In the genomic region with DNA sequence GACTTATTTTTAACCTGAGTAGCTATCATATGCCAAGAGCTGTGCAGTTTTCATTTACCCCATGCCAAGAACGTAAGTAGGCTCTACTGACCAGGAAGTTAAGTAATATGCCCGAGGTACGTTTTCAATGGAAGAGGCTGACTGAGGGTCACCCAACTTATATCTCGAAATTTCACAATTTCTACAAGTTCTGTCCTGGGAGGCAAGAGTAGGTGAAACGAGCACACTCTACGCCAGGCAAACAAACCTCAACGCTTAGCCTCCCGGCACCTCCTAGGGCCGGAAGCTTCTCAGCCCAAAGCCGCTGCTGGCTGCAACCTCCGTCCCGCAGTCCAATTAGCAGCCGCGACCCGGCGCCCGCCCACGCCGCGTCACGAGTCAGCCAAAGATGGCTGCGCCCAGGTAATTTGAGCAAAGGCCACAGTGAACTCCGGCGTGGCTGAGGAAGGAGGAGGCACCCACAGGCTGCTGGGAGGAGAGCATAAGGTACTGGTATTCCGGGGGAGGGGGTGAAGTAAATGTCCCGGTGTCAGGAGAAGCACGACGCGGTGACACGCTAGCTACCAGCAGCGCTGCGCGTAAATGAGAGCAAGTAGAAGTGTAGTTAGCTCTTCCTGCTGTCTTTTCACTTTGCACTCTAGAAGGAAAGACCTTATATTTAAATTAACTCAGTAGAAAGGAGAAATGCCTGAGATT, we compare ENCODE assay signal across 8 cellular contexts. TPM values are rescaled to one million over a fixed set of nuclear protein-coding genes. Genes with fewer than 3 reads are reported as not detected.
A peak's percentile ranks its signal among the peaks of the same experiment; 100 is the strongest.
DNase-seq lines count a peak whose midpoint lies in the region; ATAC-seq and TF ChIP-seq lines count a peak whose summit lies in the region.

A gene (plus strand): TSS at position 364 of the 696 bp plus-strand sequence. CDS start 2,289 bp downstream, outside the sequence.

- H3K9ac ChIP-seq in SK-N-SH (peak within 1 kb of the TSS; percentile 79), neuronal stem cell (ENCODE audit: low read depth, low read length, poor library complexity) (no peak within 1 kb of the TSS)

- H2AK5ac ChIP-seq in neuronal stem cell (ENCODE audit: low read depth, low read length), result no peak within 1 kb of the TSS

- WGBS in SK-N-SH (ENCODE audit: low lambda C conversion rate), result 3% methylated on average over 31 of the region's 33 CpGs
- WGBS in gastroesophageal sphincter (ENCODE audit: low coverage in 1 of 2), 2 donors, result 0 to 1% methylated on average over 9 to 13 of the region's 33 CpGs
- no CpG with 5 or more reads among the region's 33 CpGs for WGBS in neuronal stem cell (ENCODE audit: extremely low coverage in 2 of 2, insufficient read length in 2 of 2, insufficient replicate concordance in 1 of 2), 2 donors

- H3K4ac ChIP-seq in neuronal stem cell (ENCODE audit: low read length), result no peak within 1 kb of the TSS

- H4K8ac ChIP-seq in neuronal stem cell (ENCODE audit: low read depth, low read length), result no peak within 1 kb of the TSS

- H2AFZ ChIP-seq in SK-N-SH (ENCODE audit: low read depth), result peak within 1 kb of the TSS; percentile 77
- peak within 1 kb of the TSS; percentile 84 for H2AFZ ChIP-seq in neuronal stem cell (ENCODE audit: low read length)

- CTCF ChIA-PET in SK-N-SH (lab: Yijun Ruan, JAX), result interaction anchor here (0.5 to 1.7 kb wide), 5 partner anchors 10 to 29 kb away, joined by 3 to 6 read pairs (median 3); no protein-coding TSS in a partner anchor

- peak within 1 kb of the TSS; percentile 76 for H2BK120ac ChIP-seq in neuronal stem cell (ENCODE audit: low read depth, low read length)

- H3K18ac ChIP-seq in neuronal stem cell (ENCODE audit: low read length), result peak within 1 kb of the TSS; percentile 69

- peaks cover 12% of the 10 kb centered on the region for H3F3A ChIP-seq in SK-N-SH (replicated peaks; ENCODE audit: insufficient read depth)

- H3K36me3 ChIP-seq in SK-N-SH (replicated peaks in 1 of 2; ENCODE audit: control insufficient read depth in 1 of 2, insufficient read depth in 2 of 2, low read length in 1 of 2) (peaks cover 0 to 12% of the 10 kb centered on the region in 2 experiments), gastroesophageal sphincter (peaks cover 0 to 12% of the 10 kb centered on the region in 2 donors), neuronal stem cell (replicated peaks in 1 of 2; ENCODE audit: control insufficient read depth in 2 of 2, insufficient read depth in 2 of 2, low read length in 2 of 2) (peaks cover 3 to 22% of the 10 kb centered on the region in 2 donors)

- DNase-seq in NCI-H1048 (lab: John Stamatoyannopoulos, UW) (peak; percentile 76), SK-N-SH (peak; percentile 84), neuronal stem cell (ENCODE audit: low spot score) (peak; percentile 78)
- DNase-seq in activated naive CD4-positive, alpha-beta T cell treated with anti-CD3 and anti-CD28 coated beads, Interleukin-2, amount 50 U/mL, for 16 hours, result peak; percentile 94

- no peak within 1 kb of the TSS for H2BK5ac ChIP-seq in neuronal stem cell (ENCODE audit: low read length)

- no peak within 1 kb of the TSS for H2BK12ac ChIP-seq in neuronal stem cell (ENCODE audit: low read length)

- no peak within 1 kb of the TSS for H2BK15ac ChIP-seq in neuronal stem cell (ENCODE audit: low read length)

- peak within 1 kb of the TSS; percentile 81 for H3K4me3 ChIP-seq in GM08714 (ENCODE audit: low read length)
- peak within 1 kb of the TSS; percentile 75 to 91 for H3K4me3 ChIP-seq in SK-N-SH (ENCODE audit: low read depth in 2 of 2, low read length in 1 of 2)
- H3K4me3 ChIP-seq in gastroesophageal sphincter, result peak within 1 kb of the TSS; percentile 61 to 96
- peak within 1 kb of the TSS; percentile 68 to 98 for H3K4me3 ChIP-seq in neuronal stem cell (ENCODE audit: low read length in 2 of 2)

- H3K9me2 ChIP-seq in SK-N-SH, result no peaks in the 10 kb centered on the region

- no peak within 1 kb of the TSS for H3K14ac ChIP-seq in neuronal stem cell (ENCODE audit: low read length)

- peaks cover 24% of the 10 kb centered on the region for H3K79me2 ChIP-seq in SK-N-SH (ENCODE audit: insufficient read depth)

- H3K27ac ChIP-seq in SK-N-SH (ENCODE audit: low read depth in 2 of 2, low read length in 1 of 2), result peak within 1 kb of the TSS; percentile 61 to 88
- H3K27ac ChIP-seq in gastroesophageal sphincter, result peak within 1 kb of the TSS; percentile 78 to 87 (median 84)
- peak within 1 kb of the TSS; percentile 65 for H3K27ac ChIP-seq in neuronal stem cell (replicated peaks; ENCODE audit: low read length)

- H3K27me3 ChIP-seq in SK-N-SH (ENCODE audit: insufficient read depth), result no peaks in the 10 kb centered on the region
- H3K27me3 ChIP-seq in gastroesophageal sphincter, result no peaks in the 10 kb centered on the region
- H3K27me3 ChIP-seq in neuronal stem cell (ENCODE audit: control insufficient read depth in 3 of 3, insufficient read depth in 3 of 3, low read depth in 1 of 3, low read length in 3 of 3), result no peaks in the 10 kb centered on the region

- no peak; the same call in 1 of the 2 replicates for TF ChIP-seq RAD21 in SK-N-SH (IDR thresholded peaks at IDR 0.05; ENCODE audit: low read length)

- no peaks in the 10 kb centered on the region for H4K20me1 ChIP-seq in SK-N-SH (ENCODE audit: insufficient read depth)

- TF ChIP-seq POLR2A in gastroesophageal sphincter (IDR thresholded peaks at IDR 0.05), result peak; percentile 47 to 60

- H3K9me3 ChIP-seq in SK-N-SH (no peaks in the 10 kb centered on the region), gastroesophageal sphincter (no peaks in the 10 kb centered on the region), neuronal stem cell (replicated peaks in 1 of 2; ENCODE audit: control insufficient read depth in 2 of 2, insufficient read depth in 1 of 2, low read depth in 1 of 2, low read length in 2 of 2) (no peaks in the 10 kb centered on the region)

- H3K4me2 ChIP-seq in SK-N-SH (peak within 1 kb of the TSS; percentile 65), neuronal stem cell (ENCODE audit: insufficient read depth, low read length, poor library complexity, severe bottlenecking) (peak within 1 kb of the TSS; percentile 65)

- H3K4me1 ChIP-seq in SK-N-SH (ENCODE audit: control insufficient read depth in 1 of 2, insufficient read depth in 2 of 2, low read depth in 1 of 2, low read length in 1 of 2), result peaks cover 7 to 17% of the 10 kb centered on the region in 2 experiments; a peak in 3 of 4 replicates
- peaks cover 0 to 25% (median 9%) of the 10 kb centered on the region in 3 donors for H3K4me1 ChIP-seq in gastroesophageal sphincter
- H3K4me1 ChIP-seq in neuronal stem cell (ENCODE audit: control insufficient read depth in 2 of 2, insufficient read depth in 1 of 2, low read depth in 1 of 2, low read length in 2 of 2), result peaks cover 0 to 2% of the 10 kb centered on the region in 2 donors

- no peak within 1 kb of the TSS for H4K91ac ChIP-seq in neuronal stem cell (ENCODE audit: low read depth, low read length, poor library complexity)

- H3K79me1 ChIP-seq in neuronal stem cell (ENCODE audit: low read depth, low read length), result no peaks in the 10 kb centered on the region

- TF ChIP-seq EP300 in SK-N-SH (IDR thresholded peaks at IDR 0.05; ENCODE audit: borderline replicate concordance in 1 of 2, low read depth in 1 of 2, low read length in 1 of 2) (0 out of 4 replicates have a peak, but pooled peaks of 1 of the 2 experiments have one; percentile 8), gastroesophageal sphincter (IDR thresholded peaks at IDR 0.05) (no peak)

- POLR2A ChIA-PET in SK-N-SH (lab: Yijun Ruan, JAX), result interaction anchor here (1.3 to 2.2 kb wide), 5 partner anchors 10 to 38 kb away, joined by 4 to 23 read pairs (median 9); a partner anchor contains a TSS

- ATAC-seq in HG02588 (IDR thresholded peaks at IDR 0.05; ENCODE audit: unreplicated experiment) (peak; percentile 100), gastroesophageal sphincter (peak; percentile 98)

- TF ChIP-seq CTCF in SK-N-SH (IDR thresholded peaks at IDR 0.05) (no peak), gastroesophageal sphincter (IDR thresholded peaks at IDR 0.05) (no peak), subcutaneous adipose tissue (IDR thresholded peaks at IDR 0.05; ENCODE audit: low read depth) (no peak)

- H3K23ac ChIP-seq in neuronal stem cell (ENCODE audit: low read depth, low read length, poor library complexity), result peak within 1 kb of the TSS; percentile 17

TF ChIP-seq in SK-N-SH, 30 proteins besides CTCF, POLR2A, EP300 and RAD21 (continues in another document):
- TF ChIP-seq JUND (IDR thresholded peaks at IDR 0.05) (no peak), TEAD4 (IDR thresholded peaks at IDR 0.05; ENCODE audit: borderline replicate concordance, insufficient read depth) (no peak), FOXJ3 (CRISPR knock-in tag; IDR thresholded peaks at IDR 0.05) (no peak), CHD2 (IDR thresholded peaks at IDR 0.05; ENCODE audit: low read length, partially characterized antibody) (peak; percentile 73), POLR2AphosphoS5 (IDR thresholded peaks at IDR 0.05; ENCODE audit: low read depth, low read length) (peak; percentile 95), NRF1 (IDR thresholded peaks at IDR 0.05; ENCODE audit: low read depth, low read length) (no peak), RXRA (IDR thresholded peaks at IDR 0.05; ENCODE audit: borderline replicate concordance, low read depth) (no peak), SMC3 (IDR thresholded peaks at IDR 0.05; ENCODE audit: low read depth, low read length) (no peak), TCF12 (IDR thresholded peaks at IDR 0.05) (no peak), FOSL2 (IDR thresholded peaks at IDR 0.05; ENCODE audit: borderline replicate concordance, low read depth) (no peak), SIN3A (IDR thresholded peaks at IDR 0.05; ENCODE audit: borderline replicate concordance, low read depth, low read length) (peak; percentile 81)
- TF ChIP-seq, protein P1, sequence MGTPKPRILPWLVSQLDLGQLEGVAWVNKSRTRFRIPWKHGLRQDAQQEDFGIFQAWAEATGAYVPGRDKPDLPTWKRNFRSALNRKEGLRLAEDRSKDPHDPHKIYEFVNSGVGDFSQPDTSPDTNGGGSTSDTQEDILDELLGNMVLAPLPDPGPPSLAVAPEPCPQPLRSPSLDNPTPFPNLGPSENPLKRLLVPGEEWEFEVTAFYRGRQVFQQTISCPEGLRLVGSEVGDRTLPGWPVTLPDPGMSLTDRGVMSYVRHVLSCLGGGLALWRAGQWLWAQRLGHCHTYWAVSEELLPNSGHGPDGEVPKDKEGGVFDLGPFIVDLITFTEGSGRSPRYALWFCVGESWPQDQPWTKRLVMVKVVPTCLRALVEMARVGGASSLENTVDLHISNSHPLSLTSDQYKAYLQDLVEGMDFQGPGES (IDR thresholded peaks at IDR 0.05; ENCODE audit: low read depth, low read length), result peak; percentile 15; the same call in 1 of the 2 replicates

RNA-seq across cellular contexts. Expression of the gene that starts here (rescaled TPM):
- 30.5 and 37.1 TPM in 2 replicates for polyA plus RNA-seq in SK-N-SH (2012; rRNA removed)
- polyA plus RNA-seq in SK-N-SH (2012; cell fraction: cytosol; rRNA removed), result 48.4 and 70.0 TPM in 2 replicates
- 9.8 and 13.7 TPM in 2 replicates for polyA plus RNA-seq in SK-N-SH (2012; cell fraction: nucleus; rRNA removed)
- 10 to 100 TPM; 17.3 to 33.9 (median 26.2) TPM for total RNA-seq in gastroesophageal sphincter
- 49.6 TPM for polyA plus RNA-seq in neuronal stem cell (2013, experiment 1 of 2)
- polyA plus RNA-seq in neuronal stem cell (2013, experiment 2 of 2), result 51.7 TPM
- 10 to 100 TPM; 18.9 to 71.9 (median 32.2) TPM for total RNA-seq in subcutaneous adipose tissue

Comparison
In these comparisons a context has a peak if more than half of its experiments do, and no peak if none do; other contexts are left out.
1. Peak in every context shown above with its lines: DNase-seq, ATAC-seq, H3K4me3 ChIP-seq and H3K27ac ChIP-seq.